ENCODE assay signal across 23 cellular contexts in the genomic region with DNA sequence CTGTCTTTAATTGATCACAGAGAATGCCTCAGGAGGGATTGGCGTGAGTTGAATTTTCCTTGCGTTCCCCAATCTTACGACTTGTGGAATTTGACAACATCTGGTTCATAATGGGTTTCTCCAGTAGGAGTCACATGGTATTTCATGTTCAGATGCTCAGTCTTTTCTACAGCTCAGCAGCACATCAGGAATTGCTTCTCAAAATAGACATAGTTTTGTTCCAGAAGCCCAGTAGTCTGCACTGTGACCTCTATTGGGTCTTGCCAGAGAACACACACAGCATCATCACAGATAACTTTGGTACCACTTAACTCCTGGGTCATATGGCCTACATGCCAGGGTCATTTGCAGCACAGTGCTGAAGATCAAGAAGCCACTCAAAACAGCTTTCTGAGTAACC.
A peak's percentile ranks its signal among the peaks of the same experiment; 100 is the strongest.
DNase-seq lines count a peak whose midpoint lies in the region; ATAC-seq and TF ChIP-seq lines count a peak whose summit lies in the region.
"Had no signal": no experiment of that assay in that cellular context is flagged by ENCODE, and none has a peak within 500 bp of the region (broad histone marks: within the 10 kb centered on the region; RNA-seq: fewer than 3 reads in every experiment).

No MANE protein-coding gene starts in this region.

- peaks cover 9% of the 10 kb centered on the region for H3K4me1 ChIP-seq in cardiac muscle cell (ENCODE audit: low read depth)
- H3K4me1 ChIP-seq in left ventricle myocardium inferior: no peaks in the 10 kb centered on the region
- H3K4me1 ChIP-seq: A549, BLaER1 had no signal

- H3K27ac ChIP-seq in cardiac muscle cell: peak overlapping the region; percentile 21
- H3K27ac ChIP-seq in left ventricle myocardium inferior (replicated peaks): no peak overlapping the region
- H3K27ac ChIP-seq: 22Rv1, A549, BLaER1 had no signal

- DNase-seq in cardiac muscle cell (ENCODE audit: low read depth in 1 of 2, low spot score in 1 of 2) (peak in 1 of 2 donors; percentile 53), Right ventricle myocardium inferior (ENCODE audit: missing footprints) (no peak), left ventricle myocardium superior (no peak), left ventricle myocardium inferior (no peak), foreskin fibroblast (peak; percentile 41 to 63), H4 (ENCODE audit: low spot score) (no peak)
- DNase-seq: BE2C; C1 segment of cervical spinal cord; CD4-positive, alpha-beta memory T cell; CD4-positive, CD25-positive, alpha-beta regulatory T cell; CD8-positive, alpha-beta memory T cell; COR-L47; DMS 273 treated with DMSO at 0.1 percent for 48 hours; DMS153; DMS53; DMS79; DND-41; EL; GDM1 had no signal

- ATAC-seq in Right ventricle myocardium inferior: no peak
- peak; percentile 25 for ATAC-seq in left ventricle myocardium superior
- ATAC-seq: A549, GM12878 had no signal

- H3K9me3 ChIP-seq in cardiac muscle cell (ENCODE audit: low read depth) (no peaks in the 10 kb centered on the region), left ventricle myocardium inferior (replicated peaks) (no peaks in the 10 kb centered on the region)
- H3K9me3 ChIP-seq: A549, BE2C, BLaER1 had no signal

- intact Hi-C loops in Right ventricle myocardium inferior (cut with DNase I): no loop called here
- intact Hi-C loops in left ventricle myocardium superior (cut with micrococcal nuclease): no loop called here
- intact Hi-C loops in left ventricle myocardium inferior (cut with micrococcal nuclease): no loop called here

- H3K36me3 ChIP-seq in cardiac muscle cell (no peaks in the 10 kb centered on the region), left ventricle myocardium inferior (no peaks in the 10 kb centered on the region)
- H3K36me3 ChIP-seq: BE2C, BLaER1 had no signal

- H3K4me3 ChIP-seq in cardiac muscle cell (no peak overlapping the region), left ventricle myocardium inferior (no peak overlapping the region), foreskin fibroblast (ENCODE audit: low read depth in 1 of 2, low read length in 2 of 2) (no peak overlapping the region)
- H3K4me3 ChIP-seq: A549, BLaER1, GM12878 had no signal

- TF ChIP-seq CTCF in cardiac muscle cell (IDR thresholded peaks at IDR 0.05; ENCODE audit: low read depth, low read length) (no peak), left ventricle myocardium inferior (IDR thresholded peaks at IDR 0.05; ENCODE audit: borderline replicate concordance) (no peak), foreskin fibroblast (IDR thresholded peaks at IDR 0.05; ENCODE audit: low read depth, low read length) (no peak)

- H3K27me3 ChIP-seq in cardiac muscle cell: no peaks in the 10 kb centered on the region
- no peaks in the 10 kb centered on the region for H3K27me3 ChIP-seq in left ventricle myocardium inferior (ENCODE audit: low read depth)
- H3K27me3 ChIP-seq: BE2C, BLaER1 had no signal

Comparison
In these comparisons a context has a peak if more than half of its experiments do, and no peak if none do; other contexts are left out.
1. DNase-seq: peak in foreskin fibroblast (2 of 2); none in Right ventricle myocardium inferior (single experiment), left ventricle myocardium superior (single experiment), left ventricle myocardium inferior (single experiment) and H4 (single experiment).